ENCODE assay signal across 8 cellular contexts in the genomic region with DNA sequence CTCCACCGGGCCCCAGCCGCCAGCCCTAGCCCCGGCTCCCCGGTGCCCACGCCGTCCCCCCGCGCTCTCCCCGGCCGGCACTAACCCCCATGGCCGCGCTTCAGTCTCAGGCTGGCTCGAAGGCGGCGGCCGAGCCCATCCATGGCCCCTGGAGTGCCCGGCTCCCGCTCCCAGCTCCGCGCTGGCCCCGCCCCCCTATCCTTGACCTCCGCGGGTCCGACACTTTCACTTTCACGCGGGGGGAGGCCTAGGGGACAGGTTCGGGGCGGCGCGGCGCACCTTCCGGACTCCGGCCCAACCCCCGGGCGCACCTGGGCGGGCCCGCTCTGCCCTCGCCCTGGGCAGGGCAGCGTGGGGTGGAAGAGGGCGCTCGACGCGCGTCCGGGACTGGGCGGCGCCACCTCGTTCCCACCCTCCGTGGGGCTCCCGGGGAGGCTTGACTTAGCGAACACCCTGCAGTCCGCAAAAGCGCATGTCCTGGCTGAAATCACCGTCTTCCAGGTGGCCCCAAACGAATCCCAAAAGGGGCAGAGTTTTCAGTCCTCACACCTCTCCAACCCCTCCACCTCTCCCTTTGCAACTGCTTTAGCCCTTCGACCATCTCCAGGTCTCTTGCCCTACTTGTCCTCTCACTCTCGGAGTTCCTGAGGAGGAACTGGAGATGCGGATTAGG. TPM values are rescaled to one million over a fixed set of nuclear protein-coding genes. Genes with fewer than 3 reads are reported as not detected.
DNase-seq lines count a peak whose midpoint lies in the region; ATAC-seq and TF ChIP-seq lines count a peak whose summit lies in the region.

No MANE protein-coding gene starts in this region.

- H3K27ac ChIP-seq in HL-60 (replicated peaks) (peak overlapping the region; percentile 94), duodenal mucosa (ENCODE audit: low read depth, low read length) (peak overlapping the region; percentile 91), thyroid gland (peak overlapping the region; percentile 43 to 89 (median 86))
- H3K27ac ChIP-seq in naive thymus-derived CD4-positive, alpha-beta T cell (ENCODE audit: low read depth, low read length) = peak overlapping the region; percentile 90

- POLR2A ChIA-PET in naive thymus-derived CD4-positive, alpha-beta T cell (lab: Charles Lee) = interaction anchor here (0.7 to 26.6 kb wide), 5 partner anchors 16 to 130 kb away, joined by 3 to 1128 read pairs (median 5); partner anchors contain the start of genes CEPT1, CHI3L2 and DRAM2

- intact Hi-C loops in naive thymus-derived CD4-positive, alpha-beta T cell (cut with micrococcal nuclease) = loop anchor here (1.0 to 10.0 kb wide), 11 partner anchors 12 to 867 kb away; partner anchors contain the start of genes CD53 (in 1 of the 2), DDX20 (in 1 of the 2), INKA2 (in 1 of the 2) and KCNA3 (in 1 of the 2)
- intact Hi-C loops in thyroid gland (cut with DNase I) = no loop called here

- peak overlapping the region; percentile 90 to 100 (median 99) for H3K4me3 Mint-ChIP-seq in naive thymus-derived CD4-positive, alpha-beta T cell

- H3K36me3 Mint-ChIP-seq in naive thymus-derived CD4-positive, alpha-beta T cell = peaks cover 0 to 18% (median 10%) of the 10 kb centered on the region in 5 donors

- H3K4me3 ChIP-seq in HL-60 (replicated peaks; ENCODE audit: insufficient read depth, low read length) = peak overlapping the region; percentile 28
- peak overlapping the region; percentile 71 to 77 for H3K4me3 ChIP-seq in duodenal mucosa (ENCODE audit: low read depth in 1 of 2, low read length in 2 of 2)
- peak overlapping the region; percentile 84 for H3K4me3 ChIP-seq in naive thymus-derived CD4-positive, alpha-beta T cell (ENCODE audit: low read length)
- H3K4me3 ChIP-seq in thyroid gland (replicated peaks in 1 of 3) = peak overlapping the region; percentile 34 to 84 (median 70)

- 3 to 5% methylated on average over 16 to 30 of the region's 58 CpGs for WGBS in thyroid gland, 2 donors

- no peaks in the 10 kb centered on the region for H3K9me3 ChIP-seq in duodenal mucosa (ENCODE audit: control insufficient read depth in 1 of 2, low read length in 2 of 2)
- H3K9me3 ChIP-seq in naive thymus-derived CD4-positive, alpha-beta T cell (ENCODE audit: control insufficient read depth in 2 of 3, low read length in 3 of 3) = no peaks in the 10 kb centered on the region
- H3K9me3 ChIP-seq in thyroid gland = no peaks in the 10 kb centered on the region

- CTCF ChIA-PET in naive thymus-derived CD4-positive, alpha-beta T cell (lab: Charles Lee) = interaction anchor here (15.0 kb wide), 1 partner anchor 17 kb away, joined by 341 read pairs; the partner anchor contains the start of gene CHI3L2

- ATAC-seq in GM19468 (IDR thresholded peaks at IDR 0.05; ENCODE audit: extremely low read depth, unreplicated experiment) = peak; percentile 71
- ATAC-seq in naive thymus-derived CD4-positive, alpha-beta T cell = peak; percentile 81

- peak overlapping the region; percentile 83 to 99 (median 96) for H3K27ac Mint-ChIP-seq in naive thymus-derived CD4-positive, alpha-beta T cell

- H3K9ac ChIP-seq in duodenal mucosa (ENCODE audit: low read depth in 1 of 2, low read length in 2 of 2) = peak overlapping the region; percentile 71 to 77

- DNase-seq in D341Med (ENCODE audit: low spot score) (peak; percentile 44), HL-60 (ENCODE audit: low read depth in 1 of 2, low spot score in 1 of 2) (peak in 1 of 2 experiments; percentile 22), thyroid gland (peak; percentile 81 to 82), NCI-H2171 treated with DMSO at 0.1 percent for 48 hours (lab: John Stamatoyannopoulos, UW) (no peak)
- peak; percentile 68 for DNase-seq in activated CD4-positive, CD25-positive, alpha-beta regulatory T cell treated with anti-CD3 and anti-CD28 coated beads, Interleukin-2, amount 50 U/mL, for 72 hours
- DNase-seq in naive thymus-derived CD4-positive, alpha-beta T cell = peak; percentile 47 to 72 (median 65)

- H3K9me3 Mint-ChIP-seq in naive thymus-derived CD4-positive, alpha-beta T cell = peaks cover 0 to 4% (median 0%) of the 10 kb centered on the region in 11 donors

- H3K4me1 ChIP-seq in duodenal mucosa (ENCODE audit: control insufficient read depth in 1 of 2, insufficient read depth in 2 of 2, low read length in 2 of 2) = peaks cover 51 to 52% of the 10 kb centered on the region in 2 donors
- H3K4me1 ChIP-seq in naive thymus-derived CD4-positive, alpha-beta T cell (ENCODE audit: control insufficient read depth in 2 of 2, insufficient read depth in 2 of 2, low read length in 2 of 2) = peaks cover 30 to 32% of the 10 kb centered on the region in 2 donors
- H3K4me1 ChIP-seq in thyroid gland = peaks cover 21 to 32% of the 10 kb centered on the region in 2 donors

- no peak for TF ChIP-seq CTCF in HL-60 (IDR thresholded peaks at IDR 0.05; ENCODE audit: insufficient read depth, low read length)
- TF ChIP-seq CTCF in thyroid gland (IDR thresholded peaks at IDR 0.05) = peak in 1 of 6 experiments; percentile 6

- TF ChIP-seq POLR2A in thyroid gland (IDR thresholded peaks at IDR 0.05) = peak in 1 of 2 donors; percentile 78

- H3K36me3 ChIP-seq in duodenal mucosa (ENCODE audit: control insufficient read depth in 1 of 2, insufficient read depth in 2 of 2, low read length in 2 of 2) (peaks cover under 1 to 8% of the 10 kb centered on the region in 2 donors), thyroid gland (no peaks in the 10 kb centered on the region)
- peaks cover 0 to 12% (median 1%) of the 10 kb centered on the region in 3 experiments for H3K36me3 ChIP-seq in naive thymus-derived CD4-positive, alpha-beta T cell (ENCODE audit: control insufficient read depth in 2 of 3, insufficient read depth in 3 of 3, low read length in 3 of 3)

- H3K27me3 Mint-ChIP-seq in naive thymus-derived CD4-positive, alpha-beta T cell = no peaks in the 10 kb centered on the region

- peaks cover 35 to 82% (median 66%) of the 10 kb centered on the region in 7 donors for H3K4me1 Mint-ChIP-seq in naive thymus-derived CD4-positive, alpha-beta T cell

- H3K27me3 ChIP-seq in HL-60 (ENCODE audit: insufficient read depth, poor library complexity, severe bottlenecking) (no peaks in the 10 kb centered on the region), duodenal mucosa (ENCODE audit: control insufficient read depth in 1 of 2, insufficient read depth in 2 of 2, low read length in 2 of 2) (no peaks in the 10 kb centered on the region), thyroid gland (no peaks in the 10 kb centered on the region)
- no peaks in the 10 kb centered on the region for H3K27me3 ChIP-seq in naive thymus-derived CD4-positive, alpha-beta T cell (ENCODE audit: control insufficient read depth in 2 of 2, insufficient read depth in 2 of 2, low read length in 2 of 2)

RNA-seq across cellular contexts. Expression of gene DENND2D, which starts 3.9 kb away (rescaled TPM):
- total RNA-seq in naive thymus-derived CD4-positive, alpha-beta T cell = 100 to 1,000 TPM; 122 to 328 (median 288) TPM
- 100 to 1,000 TPM; 192 to 421 TPM for polyA plus RNA-seq in naive thymus-derived CD4-positive, alpha-beta T cell
- total RNA-seq in thyroid gland = 10 to 100 TPM; 45.1 to 53.3 (median 49.4) TPM

RNA-seq across cellular contexts. Expression of gene CHI3L2, which starts 23.2 kb away (rescaled TPM):
- total RNA-seq in naive thymus-derived CD4-positive, alpha-beta T cell = 10 to 100 TPM in 3 of 5 experiments, 1 to 10 TPM in 2; 7.0 to 38.0 (median 18.8) TPM
- 100 to 1,000 TPM; 126 to 136 TPM for polyA plus RNA-seq in naive thymus-derived CD4-positive, alpha-beta T cell
- 10 to 100 TPM in 2 of 4 donors, 1 to 10 TPM in 2; 4.2 to 25.7 (median 11.8) TPM for total RNA-seq in thyroid gland

Comparison
In these comparisons a context has a peak if more than half of its experiments do, and no peak if none do; other contexts are left out.
1. H3K4me3 ChIP-seq: peak in every context shown above with its lines; median percentile 84 in naive thymus-derived CD4-positive, alpha-beta T cell; 74 in duodenal mucosa; 70 in thyroid gland; 28 in HL-60.